Comparison of ENCODE assay signal across 13 cellular contexts in the genomic region with DNA sequence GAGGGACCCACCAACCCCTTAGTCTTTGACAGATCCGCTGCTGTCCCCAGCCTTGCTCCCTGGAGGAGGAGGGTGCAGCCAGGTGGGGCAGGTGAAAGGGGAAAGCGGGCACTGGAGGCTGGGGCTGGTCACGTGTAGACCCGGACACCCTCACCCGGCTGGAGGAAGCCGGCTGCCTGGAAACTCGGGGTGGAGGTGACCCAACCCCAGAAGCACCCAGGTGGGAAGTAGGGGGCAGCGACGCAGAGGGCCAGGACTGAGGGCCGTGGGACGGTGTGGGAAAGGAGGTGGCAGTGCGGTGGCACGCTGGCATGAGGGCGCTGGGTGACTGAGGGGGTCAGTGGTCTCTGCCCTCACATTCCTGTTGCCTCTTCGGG. TPM values are rescaled to one million over a fixed set of nuclear protein-coding genes. Genes with fewer than 3 reads are reported as not detected.
DNase-seq lines count a peak whose midpoint lies in the region; ATAC-seq and TF ChIP-seq lines count a peak whose summit lies in the region.
"Had no signal": no experiment of that assay in that cellular context is flagged by ENCODE, and none has a peak within 500 bp of the region (broad histone marks: within the 10 kb centered on the region; RNA-seq: fewer than 3 reads in every experiment).

No MANE protein-coding gene starts in this region.

- no peaks in the 10 kb centered on the region for H3K27me3 ChIP-seq in HCT116 (ENCODE audit: insufficient read depth, low read length)
- H3K27me3 ChIP-seq: body of pancreas had no signal

- no peak for DNase-seq in HCT116 (ENCODE audit: low read depth, low spot score)
- DNase-seq in left lobe of liver (ENCODE audit: low spot score) = no peak
- no peak for DNase-seq in stimulated activated naive B cell treated with anti-CD40 and anti-IgM and Interleukin-4, amounts not matched to agents 10 μg/mL and 1 μg/mL and 100 μg/mL, for 72 hours
- DNase-seq in hypothalamus (lab: John Stamatoyannopoulos, UW) = no peak
- no peak for DNase-seq in foreskin melanocyte
- DNase-seq in activated CD4-positive, CD25-positive, alpha-beta regulatory T cell (lab: John Stamatoyannopoulos, UW) = no peak
- DNase-seq: activated CD8-positive, alpha-beta T cell treated with anti-CD3 and anti-CD28 coated beads for 36 hours; NCI-H1092 treated with DMSO at 0.1 percent for 48 hours had no signal

- CTCF ChIA-PET in HCT116 (lab: Charles Lee) = no interaction called here

- no peak for TF ChIP-seq POLR2A in HCT116 (IDR thresholded peaks at IDR 0.05; ENCODE audit: borderline replicate concordance, extremely low read depth, insufficient read depth, insufficient read length)

- POLR2A ChIA-PET in HCT116 (lab: Charles Lee) = no interaction called here

- peaks cover 31 to 86% of the 10 kb centered on the region in 2 donors for H3K4me1 Mint-ChIP-seq in stimulated activated naive B cell treated with anti-CD40 and anti-IgM and Interleukin-4, amounts not matched to agents 10 μg/mL and 1 μg/mL and 100 μg/mL, for 72 hours

- peaks cover 44 to 73% of the 10 kb centered on the region in 2 experiments for H3K4me1 ChIP-seq in HCT116 (ENCODE audit: control insufficient read depth in 1 of 2, insufficient read depth in 2 of 2, low read length in 2 of 2)

- H3K9me3 Mint-ChIP-seq in stimulated activated naive B cell treated with anti-CD40 and anti-IgM and Interleukin-4, amounts not matched to agents 10 μg/mL and 1 μg/mL and 100 μg/mL, for 72 hours = no peaks in the 10 kb centered on the region
- H3K9me3 Mint-ChIP-seq: activated CD8-positive, alpha-beta T cell treated with anti-CD3 and anti-CD28 coated beads for 36 hours had no signal

- no peak overlapping the region for H2AFZ ChIP-seq in HCT116 (ENCODE audit: low read depth, low read length, poor library complexity, severe bottlenecking)

- peak overlapping the region; percentile 51 for H3K27ac Mint-ChIP-seq in stimulated activated naive B cell treated with anti-CD40 and anti-IgM and Interleukin-4, amounts not matched to agents 10 μg/mL and 1 μg/mL and 100 μg/mL, for 72 hours

- H3K27ac ChIP-seq in HCT116 (ENCODE audit: low read depth, low read length) (peak overlapping the region; percentile 80; the same call in 1 of the 2 replicates), angular gyrus (ENCODE audit: low read depth, low read length) (peak overlapping the region; percentile 42)

- no TSS peak for BruUV-seq in HCT116 (replicated peaks; lab: Mats Ljungman, UMichigan)

- H3K9ac ChIP-seq in HCT116 (ENCODE audit: low read length) = peak overlapping the region; percentile 98; the same call in 1 of the 2 replicates

- TF ChIP-seq CTCF in HCT116 (IDR thresholded peaks at IDR 0.05 in 2 of 3, conservative IDR thresholded peaks at IDR 0.05 in 1 of 3; ENCODE audit: borderline replicate concordance in 1 of 3, insufficient read depth in 1 of 3, low read depth in 2 of 3, low read length in 2 of 3) = no peak

- H3K79me2 ChIP-seq in HCT116 (ENCODE audit: insufficient read depth, low read length) = peaks cover 92% of the 10 kb centered on the region

- RAD21 ChIA-PET in HCT116 (lab: Charles Lee; ENCODE audit: low non-redundant PET in 1 of 2, low total read pairs in 2 of 2, uncharacterized antibody in 2 of 2, unreplicated experiment in 2 of 2) = no interaction called here

- H3K4me3 ChIP-seq in HCT116 (replicated peaks in 1 of 2; ENCODE audit: low read depth in 1 of 2, low read length in 2 of 2) = no peak overlapping the region
- H3K4me3 ChIP-seq: body of pancreas, lung, smooth muscle cell had no signal

- peaks cover 0 to 25% of the 10 kb centered on the region in 2 experiments; a peak in 2 of 4 replicates for H3K36me3 ChIP-seq in HCT116 (ENCODE audit: control insufficient read depth in 1 of 2, insufficient read depth in 2 of 2, low read length in 2 of 2)

- peak overlapping the region in 1 of 2 donors; percentile 70 for H3K4me3 Mint-ChIP-seq in stimulated activated naive B cell treated with anti-CD40 and anti-IgM and Interleukin-4, amounts not matched to agents 10 μg/mL and 1 μg/mL and 100 μg/mL, for 72 hours

- H4K20me1 ChIP-seq in HCT116 (ENCODE audit: insufficient read depth) = no peaks in the 10 kb centered on the region

- no peak for TF ChIP-seq RAD21 in HCT116 (IDR thresholded peaks at IDR 0.05; ENCODE audit: low read depth)

- H3K27me3 Mint-ChIP-seq in stimulated activated naive B cell treated with anti-CD40 and anti-IgM and Interleukin-4, amounts not matched to agents 10 μg/mL and 1 μg/mL and 100 μg/mL, for 72 hours = no peaks in the 10 kb centered on the region
- H3K27me3 Mint-ChIP-seq: activated CD8-positive, alpha-beta T cell treated with anti-CD3 and anti-CD28 coated beads for 36 hours had no signal

- peak overlapping the region; percentile 97; the same call in 1 of the 2 replicates for H3K4me2 ChIP-seq in HCT116 (ENCODE audit: low read length)

- H3K9me3 ChIP-seq in HCT116 (ENCODE audit: control insufficient read depth in 1 of 2, insufficient read depth in 1 of 2, low read depth in 1 of 2, low read length in 2 of 2) = no peaks in the 10 kb centered on the region
- H3K9me3 ChIP-seq: body of pancreas had no signal

- intact Hi-C loops in HCT116 (cut with micrococcal nuclease) = loop anchor here (5.0 kb wide), 1 partner anchor 864 kb away; a partner anchor contains a TSS

- ATAC-seq in HCT116 (no peak), left lobe of liver (peak; percentile 0), GM19324 (IDR thresholded peaks at IDR 0.05; ENCODE audit: low FRiP score, unreplicated experiment) (no peak)
- ATAC-seq in stimulated activated naive B cell treated with anti-CD40 and anti-IgM and Interleukin-4, amounts not matched to agents 10 μg/mL and 1 μg/mL and 100 μg/mL, for 72 hours (replicated peaks) = no peak
- ATAC-seq: activated CD8-positive, alpha-beta T cell treated with anti-CD3 and anti-CD28 coated beads for 36 hours; body of pancreas had no signal

- H3K9me2 ChIP-seq in HCT116 (ENCODE audit: insufficient read depth) = no peaks in the 10 kb centered on the region

- H3K36me3 Mint-ChIP-seq in stimulated activated naive B cell treated with anti-CD40 and anti-IgM and Interleukin-4, amounts not matched to agents 10 μg/mL and 1 μg/mL and 100 μg/mL, for 72 hours = peaks cover 30 to 38% of the 10 kb centered on the region in 2 donors

TF ChIP-seq in HCT116, 20 proteins besides CTCF, POLR2A, EP300 and RAD21 (continues in another document):
- TF ChIP-seq FOSL1 (IDR thresholded peaks at IDR 0.05; ENCODE audit: low read depth) (no peak), SRF (IDR thresholded peaks at IDR 0.05; ENCODE audit: low read depth) (no peak), EZH2phosphoT487 (IDR thresholded peaks at IDR 0.05; ENCODE audit: borderline replicate concordance) (no peak), TCF7L2 (IDR thresholded peaks at IDR 0.05; ENCODE audit: borderline replicate concordance, extremely low read depth, insufficient read depth, insufficient read length) (no peak), SIN3A (IDR thresholded peaks at IDR 0.05; ENCODE audit: low read depth) (no peak), ELF1 (IDR thresholded peaks at IDR 0.05; ENCODE audit: borderline replicate concordance, low read depth) (no peak), ZNF274 (IDR thresholded peaks at IDR 0.05; ENCODE audit: low read depth, low read length) (no peak), CBX3 (IDR thresholded peaks at IDR 0.05; ENCODE audit: low read depth) (no peak), JUND (IDR thresholded peaks at IDR 0.05) (no peak), CEBPB (IDR thresholded peaks at IDR 0.05; ENCODE audit: low read depth) (no peak), YY1 (IDR thresholded peaks at IDR 0.05; ENCODE audit: extremely low read depth, insufficient replicate concordance, low read depth, low read length) (no peak), SP1 (IDR thresholded peaks at IDR 0.05; ENCODE audit: low read depth) (no peak), POLR2AphosphoS5 (IDR thresholded peaks at IDR 0.05; ENCODE audit: low read depth, low read length) (no peak), EGR1 (IDR thresholded peaks at IDR 0.05; ENCODE audit: low read depth) (no peak)
- TF ChIP-seq, protein P1, sequence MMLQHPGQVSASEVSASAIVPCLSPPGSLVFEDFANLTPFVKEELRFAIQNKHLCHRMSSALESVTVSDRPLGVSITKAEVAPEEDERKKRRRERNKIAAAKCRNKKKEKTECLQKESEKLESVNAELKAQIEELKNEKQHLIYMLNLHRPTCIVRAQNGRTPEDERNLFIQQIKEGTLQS (IDR thresholded peaks at IDR 0.05) = no peak
- TF ChIP-seq, protein P2, sequence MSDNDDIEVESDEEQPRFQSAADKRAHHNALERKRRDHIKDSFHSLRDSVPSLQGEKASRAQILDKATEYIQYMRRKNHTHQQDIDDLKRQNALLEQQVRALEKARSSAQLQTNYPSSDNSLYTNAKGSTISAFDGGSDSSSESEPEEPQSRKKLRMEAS (IDR thresholded peaks at IDR 0.05) = no peak

RNA-seq across cellular contexts. Expression of a gene that starts 2.7 kb away (rescaled TPM):
- 160 TPM for total RNA-seq in HCT116 (2021; ENCODE audit: unreplicated experiment)
- polyA plus RNA-seq in HCT116 (2012) = 125 and 134 TPM in 2 replicates
- 44.2 TPM for total RNA-seq in left lobe of liver

RNA-seq across cellular contexts. Expression of a gene that starts 9.8 kb away (rescaled TPM):
- total RNA-seq in HCT116 (2021; ENCODE audit: unreplicated experiment) (44.9 TPM), left lobe of liver (10.2 TPM)
- 43.9 and 46.7 TPM in 2 replicates for polyA plus RNA-seq in HCT116 (2012)
- total RNA-seq: smooth muscle cell had no signal

RNA-seq across cellular contexts. Expression of a gene that starts 22.6 kb away (rescaled TPM):
- total RNA-seq in HCT116 (2021; ENCODE audit: unreplicated experiment) = 137 TPM
- polyA plus RNA-seq in HCT116 (2012) = 109 and 142 TPM in 2 replicates
- 65.0 TPM for total RNA-seq in left lobe of liver

RNA-seq across cellular contexts. Expression of a gene that starts 38.2 kb away (rescaled TPM):
- total RNA-seq in HCT116 (2021; ENCODE audit: unreplicated experiment) (5.9 TPM), left lobe of liver (0.05 TPM)
- 2.3 and 3.2 TPM in 2 replicates for polyA plus RNA-seq in HCT116 (2012)

RNA-seq across cellular contexts. Expression of a gene that starts 47.0 kb away (rescaled TPM):
- total RNA-seq in HCT116 (2021; ENCODE audit: unreplicated experiment) (58.7 TPM), left lobe of liver (16.9 TPM)
- polyA plus RNA-seq in HCT116 (2012) = 90.9 and 100 TPM in 2 replicates
